17 cellular contexts compared by ENCODE assay signal in genomic region chr15:57692709-57693108, GRCh38. TPM values are rescaled to one million over a fixed set of nuclear protein-coding genes. Genes with fewer than 3 reads are reported as not detected.
A peak's percentile ranks its signal among the peaks of the same experiment; 100 is the strongest.
DNase-seq lines count a peak whose midpoint lies in the region; ATAC-seq and TF ChIP-seq lines count a peak whose summit lies in the region.
"Had no signal": no experiment of that assay in that cellular context is flagged by ENCODE, and none has a peak within 500 bp of the region (broad histone marks: within the 10 kb centered on the region; RNA-seq: fewer than 3 reads in every experiment).

No MANE protein-coding gene starts in this region.

- H3K27me3 Mint-ChIP-seq in chondrocyte (ENCODE audit: low read depth) = no peaks in the 10 kb centered on the region

- intact Hi-C loops in heart left ventricle (cut with DNase I) = no loop called here

- no peak overlapping the region for H3K4me3 ChIP-seq in heart left ventricle
- H3K4me3 ChIP-seq: BLaER1 treated with 17β-estradiol and CSF1 and Interleukin-3, amounts not matched to agents 10 nM and 100 nM; transverse colon had no signal

- H3K36me3 ChIP-seq in heart left ventricle = peaks cover 0 to 19% (median 0%) of the 10 kb centered on the region in 9 donors
- H3K36me3 ChIP-seq: BLaER1 treated with 17β-estradiol and CSF1 and Interleukin-3, amounts not matched to agents 10 nM and 100 nM; transverse colon had no signal

- H3K36me3 Mint-ChIP-seq in chondrocyte (ENCODE audit: low read depth) = no peaks in the 10 kb centered on the region

- no peaks in the 10 kb centered on the region for H3K9me3 ChIP-seq in heart left ventricle
- H3K9me3 ChIP-seq: BLaER1 treated with 17β-estradiol and CSF1 and Interleukin-3, amounts not matched to agents 10 nM and 100 nM; transverse colon had no signal

- H3K4me1 ChIP-seq in heart left ventricle = peaks cover 0 to 49% (median 38%) of the 10 kb centered on the region in 12 donors
- H3K4me1 ChIP-seq: BLaER1 treated with 17β-estradiol and CSF1 and Interleukin-3, amounts not matched to agents 10 nM and 100 nM had no signal

- DNase-seq in HT1080 (ENCODE audit: low read depth) (peak; percentile 48), chondrocyte (ENCODE audit: low spot score) (no peak), heart left ventricle (no peak), smooth muscle cell of the brain vasculature (ENCODE audit: low read depth, low spot score) (peak; percentile 35), AML-193 (lab: John Stamatoyannopoulos, UW) (no peak), SHP77 treated with DMSO at 0.1 percent for 48 hours (lab: John Stamatoyannopoulos, UW) (no peak)
- DNase-seq: activated naive CD4-positive, alpha-beta T cell treated with Interleukin-2 at 50 U/mL for 16 hours; caudate nucleus; glutamatergic neuron; NCI-H2029; NCI-H510A treated with DMSO at 0.1 percent for 48 hours; small intestine; transverse colon had no signal

- TF ChIP-seq CTCF in chondrocyte (IDR thresholded peaks at IDR 0.05) = no peak
- TF ChIP-seq CTCF in heart left ventricle (IDR thresholded peaks at IDR 0.05) = no peak

- H3K4me1 Mint-ChIP-seq in chondrocyte (ENCODE audit: low read depth) = peaks cover 71% of the 10 kb centered on the region
- H3K4me1 Mint-ChIP-seq: activated CD4-positive, alpha-beta T cell treated with anti-CD3 and anti-CD28 coated beads, Interleukin-2, amount 10 ng/mL, durations not matched to agents 24 days and 14 days had no signal

- peak overlapping the region in 10 of 12 donors; percentile 26 to 78 (median 42) for H3K27ac ChIP-seq in heart left ventricle
- H3K27ac ChIP-seq: BLaER1 treated with 17β-estradiol and CSF1 and Interleukin-3, amounts not matched to agents 10 nM and 100 nM; transverse colon had no signal

- WGBS in heart left ventricle, 4 donors = 35 to 54% (median 45%) methylated on average over 1 of the region's 1 CpG

- H3K27ac Mint-ChIP-seq in chondrocyte (ENCODE audit: unreplicated experiment) = peak overlapping the region; percentile 82
- H3K27ac Mint-ChIP-seq: activated CD4-positive, alpha-beta T cell treated with anti-CD3 and anti-CD28 coated beads, Interleukin-2, amount 10 ng/mL, durations not matched to agents 24 days and 14 days had no signal

- peak in 1 of 4 donors; percentile 46 for ATAC-seq in heart left ventricle
- no peak for ATAC-seq in HG03354 (IDR thresholded peaks at IDR 0.05; ENCODE audit: poor library complexity, severe bottlenecking, unreplicated experiment)
- ATAC-seq in GM19328 (IDR thresholded peaks at IDR 0.05; ENCODE audit: unreplicated experiment) = no peak

- H3K4me3 Mint-ChIP-seq in chondrocyte (ENCODE audit: unreplicated experiment) = peak overlapping the region; percentile 24
- H3K4me3 Mint-ChIP-seq: activated CD4-positive, alpha-beta T cell treated with anti-CD3 and anti-CD28 coated beads, Interleukin-2, amount 10 ng/mL, durations not matched to agents 24 days and 14 days had no signal

- no peak for TF ChIP-seq POLR2A in heart left ventricle (IDR thresholded peaks at IDR 0.05)

- H3K9me3 Mint-ChIP-seq in chondrocyte (ENCODE audit: low read depth) = no peaks in the 10 kb centered on the region
- H3K9me3 Mint-ChIP-seq: activated CD4-positive, alpha-beta T cell treated with anti-CD3 and anti-CD28 coated beads, Interleukin-2, amount 10 ng/mL, durations not matched to agents 24 days and 14 days had no signal

- H3K27me3 ChIP-seq in heart left ventricle = no peaks in the 10 kb centered on the region
- H3K27me3 ChIP-seq: BLaER1 treated with 17β-estradiol and CSF1 and Interleukin-3, amounts not matched to agents 10 nM and 100 nM; transverse colon had no signal

RNA-seq across cellular contexts. Expression of gene POLR2M, which starts 13.8 kb away (rescaled TPM):
- total RNA-seq in HT1080 (2014; rRNA removed; shearing (Covaris generic)) = 117 and 253 TPM in 2 replicates
- polyA plus RNA-seq in HT1080 (2015; cell fraction: cytosol; rRNA removed) = 99.1 and 141 TPM in 2 replicates
- 17.7 and 19.1 TPM in 2 replicates for polyA plus RNA-seq in HT1080 (2015; cell fraction: nucleus; rRNA removed)
- total RNA-seq in chondrocyte (72.1 to 94.2 TPM (median 88.3 TPM) in 3 replicates), heart left ventricle (100 to 1,000 TPM in 1 of 9 donors, 10 to 100 TPM in 8; 23.6 to 243 (median 52.8) TPM)
- 100 to 1,000 TPM in 1 of 2 donors, 10 to 100 TPM in 1; 17.4 to 210 TPM for polyA plus RNA-seq in heart left ventricle

Comparison
In these comparisons a context has a peak if more than half of its experiments do, and no peak if none do; other contexts are left out.
1. DNase-seq: peak in HT1080 (single experiment) and smooth muscle cell of the brain vasculature (single experiment); none in chondrocyte (single experiment), heart left ventricle (0 of 5), AML-193 (0 of 2) and SHP77 treated with DMSO at 0.1 percent for 48 hours (single experiment).